ENCODE assay signal across 20 cellular contexts in the genomic region with DNA sequence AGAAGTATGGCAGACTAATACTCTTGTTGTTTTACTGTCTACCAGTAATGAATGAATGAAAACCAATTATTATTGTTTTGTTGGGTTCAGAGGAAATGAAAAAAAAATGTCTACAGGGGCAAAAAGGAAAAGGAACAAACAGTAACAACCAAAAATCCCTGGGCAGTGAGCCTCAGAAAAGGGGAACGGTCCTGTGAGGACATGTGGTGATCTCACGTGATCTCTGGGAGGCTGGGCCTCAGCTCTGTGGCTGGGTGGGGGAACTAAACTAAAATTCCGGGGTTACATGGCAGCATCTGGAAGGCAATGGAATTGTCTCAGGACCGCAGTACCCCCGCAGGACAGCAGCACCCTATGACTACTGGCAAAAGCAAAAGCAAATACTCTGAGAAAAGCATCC.
"Had no signal": no experiment of that assay in that cellular context is flagged by ENCODE, and none has a peak within 500 bp of the region (broad histone marks: within the 10 kb centered on the region; RNA-seq: fewer than 3 reads in every experiment).

No MANE protein-coding gene starts in this region.

- H3K27ac Mint-ChIP-seq: stimulated activated effector memory CD8-positive, alpha-beta T cell treated with anti-CD3 and anti-CD28 coated beads, Interleukin-12 subunit alpha, Interleukin-12 subunit beta, amount 100 ng/mL, for 72 hours had no signal

- DNase-seq: activated CD4-positive, alpha-beta T cell treated with anti-CD3 and anti-CD28 coated beads, Interleukin-2, amount 50 U/mL, for 48 hours; activated naive CD4-positive, alpha-beta T cell; activated T-cell treated with anti-CD3 and anti-CD28 coated beads for 4 hours; aorta; brain microvascular endothelial cell; heart left ventricle; left ventricle myocardium superior; mucosa of descending colon; naive thymus-derived CD4-positive, alpha-beta T cell; stimulated activated CD4-positive, alpha-beta T cell treated with anti-CD3 and anti-CD28 coated beads, Interleukin-4, amount 100 ng/mL, for 24 hours; T1000; thyroid gland had no signal

- H3K9ac ChIP-seq: parathyroid adenoma had no signal

- H3K9me3 ChIP-seq: mucosa of descending colon, thyroid gland had no signal

- H3K27me3 ChIP-seq: brain microvascular endothelial cell, heart left ventricle, thyroid gland had no signal

- H3K4me1 ChIP-seq: thyroid gland had no signal

- FAIRE-seq: frontal cortex had no signal

- H3K36me3 Mint-ChIP-seq: stimulated activated effector memory CD8-positive, alpha-beta T cell treated with anti-CD3 and anti-CD28 coated beads, Interleukin-12 subunit alpha, Interleukin-12 subunit beta, amount 100 ng/mL, for 72 hours had no signal

- H3K4me2 ChIP-seq: smooth muscle cell had no signal

- H3K79me2 ChIP-seq: parathyroid adenoma had no signal

- H3K27ac ChIP-seq: brain microvascular endothelial cell, coronary artery, heart left ventricle, parathyroid adenoma, thyroid gland had no signal

- H3K27me3 Mint-ChIP-seq: central memory CD8-positive, alpha-beta T cell had no signal

- H3K4me3 ChIP-seq: coronary artery, heart left ventricle, mucosa of descending colon, smooth muscle cell, thyroid gland had no signal

- H2AFZ ChIP-seq: parathyroid adenoma had no signal

- ATAC-seq: activated CD4-positive, CD25-positive, alpha-beta regulatory T cell treated with anti-CD3 and anti-CD28 coated beads, Interleukin-2, amount 50 U/mL, for 24 hours; left ventricle myocardium superior; mucosa of descending colon; naive thymus-derived CD4-positive, alpha-beta T cell; sciatic nerve; stimulated activated effector memory CD8-positive, alpha-beta T cell treated with anti-CD3 and anti-CD28 coated beads, Interleukin-12 subunit alpha, Interleukin-12 subunit beta, amount 100 ng/mL, for 72 hours had no signal

- H3K4me3 Mint-ChIP-seq: central memory CD8-positive, alpha-beta T cell; naive thymus-derived CD4-positive, alpha-beta T cell; stimulated activated effector memory CD8-positive, alpha-beta T cell treated with anti-CD3 and anti-CD28 coated beads, Interleukin-12 subunit alpha, Interleukin-12 subunit beta, amount 100 ng/mL, for 72 hours had no signal

- H3K36me3 ChIP-seq: brain microvascular endothelial cell, heart left ventricle, thyroid gland had no signal
